In the genomic region with DNA sequence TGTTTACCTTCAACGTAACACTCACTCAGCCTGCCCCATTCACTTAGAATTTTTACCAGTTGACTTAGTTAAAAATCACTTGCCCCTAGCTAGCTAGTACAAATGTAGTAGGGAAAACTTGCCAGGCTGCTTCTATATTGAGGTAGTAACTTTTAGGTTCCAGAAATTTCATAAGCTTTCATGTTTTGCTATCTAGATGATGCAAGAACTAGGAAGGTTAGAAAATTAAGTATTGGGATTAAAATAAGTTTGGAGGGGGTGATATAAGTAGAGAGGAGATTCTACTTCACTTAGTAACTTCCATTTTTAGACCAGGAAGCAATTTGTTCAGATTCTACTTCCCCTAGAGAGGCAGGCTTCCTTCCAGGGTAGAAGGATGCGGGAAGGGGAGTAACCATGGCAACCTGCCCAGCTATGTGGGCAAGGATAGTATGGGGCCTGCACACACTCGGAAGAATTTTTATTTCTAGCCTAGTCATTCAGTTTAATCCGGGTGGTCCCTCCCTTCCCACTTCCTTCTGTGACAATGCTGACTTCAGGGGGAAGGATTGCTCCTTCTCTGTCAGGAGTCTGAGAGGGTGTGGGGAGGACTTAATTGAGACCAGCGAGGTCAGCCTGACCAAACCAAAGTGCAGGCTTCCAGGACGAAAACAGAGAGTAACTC, we compare ENCODE assay signal across 9 cellular contexts. TPM values are rescaled to one million over a fixed set of nuclear protein-coding genes. Genes with fewer than 3 reads are reported as not detected.
DNase-seq lines count a peak whose midpoint lies in the region; ATAC-seq and TF ChIP-seq lines count a peak whose summit lies in the region.
"Had no signal": no experiment of that assay in that cellular context is flagged by ENCODE, and none has a peak within 500 bp of the region (broad histone marks: within the 10 kb centered on the region; RNA-seq: fewer than 3 reads in every experiment).

No MANE protein-coding gene starts in this region.

- DNase-seq in AG20443 (ENCODE audit: low spot score) (peak; percentile 70), SJSA1 (ENCODE audit: low read depth in 1 of 2, low spot score in 2 of 2) (peak; percentile 97), ovary (peak; percentile 59 to 76 (median 71)), NCI-H187 (lab: John Stamatoyannopoulos, UW) (no peak), NOMO-1 treated with DMSO at 0.1 percent for 48 hours (lab: John Stamatoyannopoulos, UW; ENCODE audit: unreplicated experiment) (no peak)
- DNase-seq: activated naive CD8-positive, alpha-beta T cell treated with anti-CD3 and anti-CD28 coated beads, Interleukin-2, amount 10 ng/mL, durations not matched to agents 7 days and 5 days had no signal

- H3K4me1 ChIP-seq in SJSA1 (replicated peaks): peaks cover 76% of the 10 kb centered on the region
- H3K4me1 ChIP-seq in gastroesophageal sphincter: peaks cover 19 to 84% (median 26%) of the 10 kb centered on the region in 3 donors
- H3K4me1 ChIP-seq in ovary (ENCODE audit: insufficient read depth): peaks cover 27% of the 10 kb centered on the region

- TF ChIP-seq CTCF in gastroesophageal sphincter (IDR thresholded peaks at IDR 0.05) (no peak), ovary (IDR thresholded peaks at IDR 0.05) (no peak)

- H3K4me3 ChIP-seq in SJSA1 (peak overlapping the region; percentile 5; the same call in 1 of the 2 replicates), gastroesophageal sphincter (peak overlapping the region in 1 of 2 donors; percentile 74), ovary (no peak overlapping the region)

- peak in 1 of 2 donors; percentile 19 for TF ChIP-seq POLR2A in gastroesophageal sphincter (IDR thresholded peaks at IDR 0.05)
- no peak for TF ChIP-seq POLR2A in ovary (IDR thresholded peaks at IDR 0.05)

- H3K9me3 ChIP-seq in SJSA1 (replicated peaks) (no peaks in the 10 kb centered on the region), gastroesophageal sphincter (no peaks in the 10 kb centered on the region), ovary (no peaks in the 10 kb centered on the region)

- TF ChIP-seq EP300 in gastroesophageal sphincter (IDR thresholded peaks at IDR 0.05) (no peak), ovary (IDR thresholded peaks at IDR 0.05) (no peak)

- peaks cover 76% of the 10 kb centered on the region for H3K36me3 ChIP-seq in SJSA1
- peaks cover 0 to 9% of the 10 kb centered on the region in 2 donors for H3K36me3 ChIP-seq in gastroesophageal sphincter
- H3K36me3 ChIP-seq in ovary: no peaks in the 10 kb centered on the region

- H3K27ac ChIP-seq in SJSA1 (peak overlapping the region; percentile 84), gastroesophageal sphincter (peak overlapping the region; percentile 67 to 89 (median 85)), ovary (peak overlapping the region in 1 of 2 donors; percentile 74)

- 39 to 47% methylated on average over 4 to 6 of the region's 6 CpGs for WGBS in gastroesophageal sphincter (ENCODE audit: low coverage in 1 of 2), 2 donors
- WGBS in ovary, 3 donors: 18 to 20% (median 18%) methylated on average over 6 of the region's 6 CpGs

- intact Hi-C loops in ovary (cut with DNase I): loop anchor here in 1 of 4 donors (10.0 kb wide), 1 partner anchor 346 kb away; the partner anchor contains the start of gene RICTOR

- ATAC-seq in gastroesophageal sphincter: peak; percentile 54
- ATAC-seq in GM21717 (IDR thresholded peaks at IDR 0.05; ENCODE audit: unreplicated experiment): no peak
- ATAC-seq in HG02884 (IDR thresholded peaks at IDR 0.05; ENCODE audit: unreplicated experiment): no peak

- H3K27me3 ChIP-seq in SJSA1 (replicated peaks) (no peaks in the 10 kb centered on the region), gastroesophageal sphincter (no peaks in the 10 kb centered on the region), ovary (no peaks in the 10 kb centered on the region)

RNA-seq across cellular contexts. Expression of gene DAB2, which starts 4.2 kb away (rescaled TPM):
- total RNA-seq in SJSA1 (2014; rRNA removed; shearing (Covaris generic)): 49.9 and 65.0 TPM in 2 replicates
- total RNA-seq in gastroesophageal sphincter (100 to 1,000 TPM in 1 of 4 donors, 10 to 100 TPM in 3; 30.8 to 121 (median 47.4) TPM), ovary (10 to 100 TPM; 25.0 to 79.0 (median 38.7) TPM)
- 100 to 1,000 TPM in 1 of 2 donors, 10 to 100 TPM in 1; 26.7 to 118 TPM for polyA plus RNA-seq in ovary

RNA-seq across cellular contexts. Expression of gene C9, which starts 56.3 kb away (rescaled TPM):
- 0.37 TPM in 1 of 2 replicates, not detected in the other for total RNA-seq in SJSA1 (2014; rRNA removed; shearing (Covaris generic))
- not detected for total RNA-seq in gastroesophageal sphincter
- under 1 TPM in 2 of 7 donors, not detected in 5; 0.20 to 0.84 TPM for total RNA-seq in ovary
- polyA plus RNA-seq in ovary: not detected
- total RNA-seq: activated naive CD8-positive, alpha-beta T cell treated with anti-CD3 and anti-CD28 coated beads, Interleukin-2, amount 10 ng/mL, durations not matched to agents 7 days and 5 days had no signal

Comparison
In these comparisons a context has a peak if more than half of its experiments do, and no peak if none do; other contexts are left out.
1. DNase-seq: peak in AG20443 (single experiment), SJSA1 (2 of 2) and ovary (5 of 5); none in NCI-H187 (0 of 2) and NOMO-1 treated with DMSO at 0.1 percent for 48 hours (single experiment).